In genomic region chr1:33331444-33332356, GRCh38 we compare ENCODE assay signal across 16 cellular contexts. TPM values are rescaled to one million over a fixed set of nuclear protein-coding genes. Genes with fewer than 3 reads are reported as not detected.
DNase-seq lines count a peak whose midpoint lies in the region; ATAC-seq and TF ChIP-seq lines count a peak whose summit lies in the region.
"Had no signal": no experiment of that assay in that cellular context is flagged by ENCODE, and none has a peak within 500 bp of the region (broad histone marks: within the 10 kb centered on the region; RNA-seq: fewer than 3 reads in every experiment).

No MANE protein-coding gene starts in this region.

- H3K4me3 Mint-ChIP-seq in activated T-helper 17 cell treated with anti-CD3 and anti-CD28 coated beads, Interleukin-2, amount 50 U/mL, for 72 hours = no peak overlapping the region
- H3K4me3 Mint-ChIP-seq: activated CD4-positive, alpha-beta T cell treated with anti-CD3 and anti-CD28 coated beads, Interleukin-2, amount 10 ng/mL, durations not matched to agents 7 days and 5 days; memory B cell had no signal

- no peak for ATAC-seq in activated T-helper 17 cell treated with anti-CD3 and anti-CD28 coated beads, Interleukin-2, amount 50 U/mL, for 72 hours (replicated peaks)
- ATAC-seq in right cardiac atrium (no peak), GM21390 (IDR thresholded peaks at IDR 0.05; ENCODE audit: unreplicated experiment) (no peak), GM19035 (IDR thresholded peaks at IDR 0.05; ENCODE audit: unreplicated experiment) (no peak)

- H3K4me2 ChIP-seq in BLaER1 = peak overlapping the region; percentile 46

- no peaks in the 10 kb centered on the region for H3K9me3 Mint-ChIP-seq in activated T-helper 17 cell treated with anti-CD3 and anti-CD28 coated beads, Interleukin-2, amount 50 U/mL, for 72 hours
- H3K9me3 Mint-ChIP-seq: activated CD4-positive, alpha-beta T cell treated with anti-CD3 and anti-CD28 coated beads, Interleukin-2, amount 10 ng/mL, durations not matched to agents 7 days and 5 days; IgD-negative memory B cell; memory B cell had no signal

- H3K36me3 ChIP-seq in BLaER1 = peaks cover 97% of the 10 kb centered on the region
- H3K36me3 ChIP-seq in sigmoid colon = peaks cover 44 to 74% (median 55%) of the 10 kb centered on the region in 4 donors
- peaks cover 85% of the 10 kb centered on the region for H3K36me3 ChIP-seq in MG63

- peak overlapping the region; percentile 49 for H3K9ac ChIP-seq in BLaER1

- peaks cover 56% of the 10 kb centered on the region for H3K4me1 ChIP-seq in BLaER1
- peaks cover 32% of the 10 kb centered on the region for H3K4me1 ChIP-seq in right cardiac atrium (ENCODE audit: control insufficient read depth, insufficient read depth, low read length)
- peaks cover 0 to 86% (median 76%) of the 10 kb centered on the region in 4 donors for H3K4me1 ChIP-seq in sigmoid colon

- H3K4me1 Mint-ChIP-seq in activated T-helper 17 cell treated with anti-CD3 and anti-CD28 coated beads, Interleukin-2, amount 50 U/mL, for 72 hours = no peaks in the 10 kb centered on the region

- H3K27ac Mint-ChIP-seq in activated T-helper 17 cell treated with anti-CD3 and anti-CD28 coated beads, Interleukin-2, amount 50 U/mL, for 72 hours = peak overlapping the region; percentile 30
- H3K27ac Mint-ChIP-seq: activated CD4-positive, alpha-beta T cell treated with anti-CD3 and anti-CD28 coated beads, Interleukin-2, amount 10 ng/mL, durations not matched to agents 7 days and 5 days; memory B cell had no signal

- TF ChIP-seq CTCF in sigmoid colon (IDR thresholded peaks at IDR 0.05) = no peak

- H3K9me3 ChIP-seq in BLaER1 = no peaks in the 10 kb centered on the region
- no peaks in the 10 kb centered on the region for H3K9me3 ChIP-seq in right cardiac atrium (ENCODE audit: control insufficient read depth, low read length)
- no peaks in the 10 kb centered on the region for H3K9me3 ChIP-seq in sigmoid colon
- H3K9me3 ChIP-seq in MG63 = no peaks in the 10 kb centered on the region
- H3K9me3 ChIP-seq: colonic mucosa had no signal

- H3K4me3 ChIP-seq in BLaER1 = no peak overlapping the region
- no peak overlapping the region for H3K4me3 ChIP-seq in right cardiac atrium (ENCODE audit: low read length)
- H3K4me3 ChIP-seq in sigmoid colon = no peak overlapping the region
- no peak overlapping the region for H3K4me3 ChIP-seq in MG63
- H3K4me3 ChIP-seq: colonic mucosa had no signal

- H3K27ac ChIP-seq in BLaER1 (peak overlapping the region; percentile 48), right cardiac atrium (ENCODE audit: low read length) (peak overlapping the region; percentile 16), sigmoid colon (peak overlapping the region; percentile 56 to 100 (median 98))
- H3K27ac ChIP-seq: colonic mucosa had no signal

- no peaks in the 10 kb centered on the region for H3K27me3 ChIP-seq in BLaER1
- no peaks in the 10 kb centered on the region for H3K27me3 ChIP-seq in right cardiac atrium (ENCODE audit: control insufficient read depth, insufficient read depth)
- no peaks in the 10 kb centered on the region for H3K27me3 ChIP-seq in sigmoid colon
- H3K27me3 ChIP-seq in MG63 = no peaks in the 10 kb centered on the region
- H3K27me3 ChIP-seq: colonic mucosa had no signal

- 44% methylated on average over 10 of the region's 10 CpGs for WGBS in right cardiac atrium
- 76 to 86% methylated on average over 10 of the region's 10 CpGs for WGBS in sigmoid colon, 2 donors

- H3K36me3 Mint-ChIP-seq in activated T-helper 17 cell treated with anti-CD3 and anti-CD28 coated beads, Interleukin-2, amount 50 U/mL, for 72 hours (ENCODE audit: low read depth) = peaks cover 86% of the 10 kb centered on the region

- H3K27me3 Mint-ChIP-seq in activated T-helper 17 cell treated with anti-CD3 and anti-CD28 coated beads, Interleukin-2, amount 50 U/mL, for 72 hours = no peaks in the 10 kb centered on the region
- H3K27me3 Mint-ChIP-seq: activated CD4-positive, alpha-beta T cell treated with anti-CD3 and anti-CD28 coated beads, Interleukin-2, amount 10 ng/mL, durations not matched to agents 7 days and 5 days; IgD-negative memory B cell; memory B cell had no signal

- no peak for TF ChIP-seq EP300 in sigmoid colon (IDR thresholded peaks at IDR 0.05)

- H4K20me1 ChIP-seq in BLaER1 = peaks cover 100% of the 10 kb centered on the region

- peak in 1 of 3 donors; percentile 67 for DNase-seq in right cardiac atrium
- DNase-seq in sigmoid colon = peak; percentile 61
- no peak for DNase-seq in MG63
- DNase-seq in RKO (ENCODE audit: low spot score) = no peak
- DNase-seq: activated CD4-positive, alpha-beta T cell treated with anti-CD3 and anti-CD28 coated beads, Interleukin-2, amount 10 ng/mL, durations not matched to agents 7 days and 5 days; colonic mucosa; NCI-H187 treated with DMSO at 0.1 percent for 48 hours; retina had no signal

- TF ChIP-seq POLR2A in sigmoid colon (IDR thresholded peaks at IDR 0.05) = no peak

- intact Hi-C loops in right cardiac atrium (cut with DNase I) = no loop called here
- intact Hi-C loops in sigmoid colon (cut with DNase I) = loop anchor here (5.0 kb wide), 1 partner anchor 34 kb away; no protein-coding TSS in a partner anchor

RNA-seq across cellular contexts. Expression of gene A3GALT2, which starts 10.8 kb away (rescaled TPM):
- not detected for total RNA-seq in activated T-helper 17 cell treated with anti-CD3 and anti-CD28 coated beads, Interleukin-2, amount 50 U/mL, for 72 hours
- total RNA-seq in right cardiac atrium (not detected), sigmoid colon (not detected)
- polyA plus RNA-seq in right cardiac atrium (not detected), sigmoid colon (not detected)
- total RNA-seq in MG63 (2014; rRNA removed; shearing (Covaris generic); ENCODE audit: low replicate concordance) = not detected in 2 replicates
- total RNA-seq: activated CD4-positive, alpha-beta T cell treated with anti-CD3 and anti-CD28 coated beads, Interleukin-2, amount 10 ng/mL, durations not matched to agents 7 days and 5 days; colonic mucosa; Daoy; glomerular endothelial cell had no signal
- polyA plus RNA-seq: IgD-negative memory B cell had no signal

Comparison
In these comparisons a context has a peak if more than half of its experiments do, and no peak if none do; other contexts are left out.
1. H3K27ac ChIP-seq: peak in every context shown above with its lines; median percentile 98 in sigmoid colon; 48 in BLaER1; 16 in right cardiac atrium.